23 cellular contexts compared by ENCODE assay signal in the genomic region with DNA sequence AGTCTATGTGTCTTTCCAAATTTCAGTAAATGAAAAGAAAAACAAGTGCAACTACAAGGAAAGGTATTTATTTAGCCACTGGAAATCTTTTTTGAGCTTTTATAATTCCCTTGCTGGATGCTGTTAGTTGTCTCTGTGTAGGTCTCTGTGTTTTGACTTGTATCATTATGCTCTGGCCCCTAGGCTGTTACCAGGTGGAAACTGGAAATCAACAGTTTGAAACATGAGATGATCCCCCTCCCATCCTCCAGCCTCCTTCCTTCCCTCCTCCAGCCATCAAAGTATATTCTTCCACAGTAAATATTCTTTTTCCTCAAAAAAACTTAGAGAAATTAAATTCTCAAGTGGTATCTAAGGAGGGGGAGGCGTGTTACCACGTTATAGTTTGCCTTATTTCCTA. TPM values are rescaled to one million over a fixed set of nuclear protein-coding genes. Genes with fewer than 3 reads are reported as not detected.
DNase-seq lines count a peak whose midpoint lies in the region; ATAC-seq and TF ChIP-seq lines count a peak whose summit lies in the region.
"Had no signal": no experiment of that assay in that cellular context is flagged by ENCODE, and none has a peak within 500 bp of the region (broad histone marks: within the 10 kb centered on the region; RNA-seq: fewer than 3 reads in every experiment).

No MANE protein-coding gene starts in this region.

- in situ Hi-C loops in G401 (cut with HindIII; ENCODE audit: low sequenced_read_pairs): no loop called here

- ATAC-seq in GM23338 (peak; percentile 56), left lung (no peak), GM21576 (IDR thresholded peaks at IDR 0.05; ENCODE audit: unreplicated experiment) (no peak), GM18868 (IDR thresholded peaks at IDR 0.05; ENCODE audit: unreplicated experiment) (no peak)
- ATAC-seq: activated CD8-positive, alpha-beta T cell treated with anti-CD3 and anti-CD28 coated beads, Interleukin-2, amount 10 ng/mL, durations not matched to agents 7 days and 5 days; activated T-cell treated with anti-CD3 and anti-CD28 coated beads, Interleukin-2, amount 50 U/mL, for 72 hours; K562; stimulated activated effector memory CD8-positive, alpha-beta T cell treated with anti-CD3 and anti-CD28 coated beads, Interleukin-12 subunit alpha, Interleukin-12 subunit beta, amount 100 ng/mL, for 72 hours; T-helper 17 cell had no signal

- H3K4me1 ChIP-seq in GM23338 (ENCODE audit: insufficient read depth): 0 out of 2 replicates have a peak, but pooled peaks cover 2% of the 10 kb centered on the region
- H3K4me1 ChIP-seq in Peyer's patch: no peaks in the 10 kb centered on the region
- no peaks in the 10 kb centered on the region for H3K4me1 ChIP-seq in left lung
- H3K4me1 ChIP-seq in stomach: peaks cover 0 to 5% (median 0%) of the 10 kb centered on the region in 4 donors

- WGBS in stomach, 5 donors: 46 to 61% (median 57%) methylated on average over 2 of the region's 2 CpGs

- DNase-seq in GM23338 (ENCODE audit: low spot score) (peak; percentile 14), Peyer's patch (no peak), left lung (no peak), stomach (no peak), G401 (ENCODE audit: low spot score) (no peak)
- DNase-seq: activated B cell treated with CpG ODN at 0.5 μM for 24 hours; activated CD8-positive, alpha-beta T cell treated with anti-CD3 and anti-CD28 coated beads, Interleukin-2, amount 10 ng/mL, durations not matched to agents 7 days and 5 days; activated naive CD8-positive, alpha-beta T cell treated with anti-CD3 and anti-CD28 coated beads for 36 hours; activated T-cell treated with anti-CD3 and anti-CD28 coated beads, Interleukin-2, amount 50 U/mL, for 72 hours; AML-193; Caco-2; dermis blood vessel endothelial cell; NCI-H187; NCI-H510A; SIG-M5; stimulated activated CD4-positive, alpha-beta T cell treated with anti-CD3 and anti-CD28 coated beads, Interleukin-15, amount 100 ng/mL, for 24 hours; T-helper 17 cell; thyroid gland had no signal

- H3K9me2 ChIP-seq in GM23338 (ENCODE audit: insufficient read depth): no peaks in the 10 kb centered on the region

- TF ChIP-seq EP300 in stomach (IDR thresholded peaks at IDR 0.05): no peak

- TF ChIP-seq POLR2A in Peyer's patch (IDR thresholded peaks at IDR 0.05): no peak
- TF ChIP-seq POLR2A in stomach (IDR thresholded peaks at IDR 0.05): no peak

- H3K9me3 Mint-ChIP-seq in GM23338: no peaks in the 10 kb centered on the region
- H3K9me3 Mint-ChIP-seq: activated B cell treated with CpG ODN at 0.5 μM for 24 hours; activated naive CD8-positive, alpha-beta T cell treated with anti-CD3 and anti-CD28 coated beads for 36 hours; activated T-cell treated with anti-CD3 and anti-CD28 coated beads, Interleukin-2, amount 50 U/mL, for 72 hours; nephron; stimulated activated effector memory CD8-positive, alpha-beta T cell treated with anti-CD3 and anti-CD28 coated beads, Interleukin-12 subunit alpha, Interleukin-12 subunit beta, amount 100 ng/mL, for 72 hours had no signal

- H3K4me1 Mint-ChIP-seq in GM23338: peaks cover 16% of the 10 kb centered on the region; the same call in 2 of the 3 replicates
- H3K4me1 Mint-ChIP-seq: activated B cell treated with CpG ODN at 0.5 μM for 24 hours; activated naive CD8-positive, alpha-beta T cell treated with anti-CD3 and anti-CD28 coated beads for 36 hours; stimulated activated effector memory CD8-positive, alpha-beta T cell treated with anti-CD3 and anti-CD28 coated beads, Interleukin-12 subunit alpha, Interleukin-12 subunit beta, amount 100 ng/mL, for 72 hours; T-helper 17 cell had no signal

- H3K79me2 ChIP-seq in GM23338 (replicated peaks; ENCODE audit: insufficient read depth): no peaks in the 10 kb centered on the region

- H3K27ac Mint-ChIP-seq in GM23338: peak overlapping the region; percentile 69; the same call in 1 of the 2 replicates
- H3K27ac Mint-ChIP-seq: activated B cell treated with CpG ODN at 0.5 μM for 24 hours; activated CD8-positive, alpha-beta T cell treated with anti-CD3 and anti-CD28 coated beads, Interleukin-2, amount 10 ng/mL, durations not matched to agents 7 days and 5 days; activated naive CD8-positive, alpha-beta T cell treated with anti-CD3 and anti-CD28 coated beads for 36 hours; activated T-cell treated with anti-CD3 and anti-CD28 coated beads, Interleukin-2, amount 50 U/mL, for 72 hours; nephron; stimulated activated effector memory CD8-positive, alpha-beta T cell treated with anti-CD3 and anti-CD28 coated beads, Interleukin-12 subunit alpha, Interleukin-12 subunit beta, amount 100 ng/mL, for 72 hours; T-helper 17 cell had no signal

- H3K4me3 ChIP-seq in GM23338: no peak overlapping the region
- H3K4me3 ChIP-seq in Peyer's patch: no peak overlapping the region
- no peak overlapping the region for H3K4me3 ChIP-seq in left lung
- H3K4me3 ChIP-seq in stomach: no peak overlapping the region
- H3K4me3 ChIP-seq: K562, thyroid gland had no signal

- no peaks in the 10 kb centered on the region for H3K27me3 Mint-ChIP-seq in GM23338 (ENCODE audit: insufficient read depth, low read depth, poor library complexity)

- no peaks in the 10 kb centered on the region for H3K27me3 ChIP-seq in GM23338 (ENCODE audit: insufficient read depth)
- H3K27me3 ChIP-seq in Peyer's patch: no peaks in the 10 kb centered on the region
- no peaks in the 10 kb centered on the region for H3K27me3 ChIP-seq in left lung
- H3K27me3 ChIP-seq in stomach: no peaks in the 10 kb centered on the region
- H3K27me3 ChIP-seq: thyroid gland had no signal

- no peak overlapping the region for H3K4me2 ChIP-seq in GM23338

- no peaks in the 10 kb centered on the region for H3K36me3 Mint-ChIP-seq in GM23338 (ENCODE audit: low read depth)
- H3K36me3 Mint-ChIP-seq: activated naive CD8-positive, alpha-beta T cell treated with anti-CD3 and anti-CD28 coated beads for 36 hours; stimulated activated effector memory CD8-positive, alpha-beta T cell treated with anti-CD3 and anti-CD28 coated beads, Interleukin-12 subunit alpha, Interleukin-12 subunit beta, amount 100 ng/mL, for 72 hours had no signal

- H3K9me3 ChIP-seq in Peyer's patch (no peaks in the 10 kb centered on the region), left lung (no peaks in the 10 kb centered on the region), stomach (no peaks in the 10 kb centered on the region)
- H3K9me3 ChIP-seq: Caco-2, thyroid gland had no signal

- no peaks in the 10 kb centered on the region for H4K20me1 ChIP-seq in GM23338 (replicated peaks; ENCODE audit: insufficient read depth)

- H3K36me3 ChIP-seq in GM23338 (ENCODE audit: insufficient read depth) (no peaks in the 10 kb centered on the region), Peyer's patch (no peaks in the 10 kb centered on the region), left lung (no peaks in the 10 kb centered on the region), stomach (no peaks in the 10 kb centered on the region)
- H3K36me3 ChIP-seq: thyroid gland had no signal

- no peak for TF ChIP-seq CTCF in GM23338 (conservative IDR thresholded peaks at IDR 0.05; ENCODE audit: low read depth in 2 of 2)
- TF ChIP-seq CTCF in Peyer's patch (IDR thresholded peaks at IDR 0.05): no peak
- TF ChIP-seq CTCF in left lung (IDR thresholded peaks at IDR 0.05): no peak
- no peak for TF ChIP-seq CTCF in stomach (IDR thresholded peaks at IDR 0.05)

- H3K27ac ChIP-seq in GM23338 (ENCODE audit: low read depth): no peak overlapping the region
- H3K27ac ChIP-seq in Peyer's patch: peak overlapping the region in 3 of 4 donors; percentile 3 to 68 (median 26)
- peak overlapping the region; percentile 42 to 87 for H3K27ac ChIP-seq in left lung
- peak overlapping the region in 4 of 5 donors; percentile 5 to 74 (median 66) for H3K27ac ChIP-seq in stomach

- intact Hi-C loops in left lung (cut with DNase I) (no loop called here), stomach (cut with DNase I; ENCODE audit: low total_unique reads) (no loop called here)

- no peaks in the 10 kb centered on the region for H3F3A ChIP-seq in GM23338 (replicated peaks; ENCODE audit: low read depth)

- no peak overlapping the region for H2AFZ ChIP-seq in GM23338

- no peak overlapping the region for H3K4me3 Mint-ChIP-seq in GM23338
- H3K4me3 Mint-ChIP-seq: activated B cell treated with CpG ODN at 0.5 μM for 24 hours; activated CD8-positive, alpha-beta T cell treated with anti-CD3 and anti-CD28 coated beads, Interleukin-2, amount 10 ng/mL, durations not matched to agents 7 days and 5 days; activated naive CD8-positive, alpha-beta T cell treated with anti-CD3 and anti-CD28 coated beads for 36 hours; activated T-cell treated with anti-CD3 and anti-CD28 coated beads, Interleukin-2, amount 50 U/mL, for 72 hours; nephron; stimulated activated effector memory CD8-positive, alpha-beta T cell treated with anti-CD3 and anti-CD28 coated beads, Interleukin-12 subunit alpha, Interleukin-12 subunit beta, amount 100 ng/mL, for 72 hours; T-helper 17 cell had no signal

RNA-seq across cellular contexts. Expression of gene DCN, which starts 0.9 kb away (rescaled TPM):
- total RNA-seq in GM23338 (2014; rRNA removed; shearing (Covaris generic)): not detected in 2 replicates
- polyA plus RNA-seq in GM23338 (2016; fragmentation: Nextera tagmentation; extraction: Ambion mirVana): 0.21 TPM in 1 of 2 replicates, not detected in the other
- 100 to 1,000 TPM; 142 to 543 (median 309) TPM for total RNA-seq in Peyer's patch
- total RNA-seq in left lung: 1,000 to 10,000 TPM in 1 of 2 donors, 100 to 1,000 TPM in 1; 966 to 1,049 TPM
- total RNA-seq in stomach: 1,000 to 10,000 TPM in 1 of 5 donors, 100 to 1,000 TPM in 4; 189 to 1,044 (median 516) TPM
- polyA plus RNA-seq in stomach: 100 to 1,000 TPM; 145 to 368 (median 223) TPM
- total RNA-seq in G401 (2014; rRNA removed; shearing (Covaris generic)): not detected in 2 replicates
- total RNA-seq: activated B cell treated with CpG ODN at 0.5 μM for 24 hours; activated CD8-positive, alpha-beta T cell treated with anti-CD3 and anti-CD28 coated beads, Interleukin-2, amount 10 ng/mL, durations not matched to agents 7 days and 5 days; activated naive CD8-positive, alpha-beta T cell treated with anti-CD3 and anti-CD28 coated beads for 36 hours; activated T-cell treated with anti-CD3 and anti-CD28 coated beads, Interleukin-2, amount 50 U/mL, for 72 hours; T-helper 17 cell had no signal

Comparison
In these comparisons a context has a peak if more than half of its experiments do, and no peak if none do; other contexts are left out.
1. RNA of gene DCN, which starts 0.9 kb away (total RNA-seq): 966 to 1,049 TPM in left lung, 189 to 1,044 TPM in stomach and 142 to 543 TPM in Peyer's patch; not detected in GM23338 and not detected in G401; every median in the first group is over 100 times any median in the second.